Comparison of ENCODE assay signal across 8 cellular contexts in genomic region chr9:36248061-36248460, GRCh38. TPM values are rescaled to one million over a fixed set of nuclear protein-coding genes. Genes with fewer than 3 reads are reported as not detected.
DNase-seq lines count a peak whose midpoint lies in the region; ATAC-seq and TF ChIP-seq lines count a peak whose summit lies in the region.
"Not testable (repeated sequence)": the region's sequence is repeated elsewhere in the genome, so short reads cannot be mapped to it uniquely, and the experiment has no call there.

No MANE protein-coding gene starts in this region.

- H3K9me2 ChIP-seq in OCI-LY7 (ENCODE audit: insufficient read depth, low read length), result not testable (repeated sequence)

- not testable (repeated sequence) for H3K9me3 ChIP-seq in OCI-LY7 (ENCODE audit: low read length)

- H2AFZ ChIP-seq in OCI-LY7 (ENCODE audit: low read length), result not testable (repeated sequence)

- peak; percentile 32 for DNase-seq in GM20000 (ENCODE audit: low spot score)
- peak; percentile 2 for DNase-seq in NCI-H1048 (lab: John Stamatoyannopoulos, UW)
- peak; percentile 46 for DNase-seq in OCI-LY7 (ENCODE audit: low spot score)
- DNase-seq in activated T-cell treated with anti-CD3 and anti-CD28 coated beads, Interleukin-2, amount 50 U/mL, for 72 hours; left colon: not testable (repeated sequence)
- DNase-seq in epithelial cell of esophagus (ENCODE audit: low read depth), result peak; percentile 71
- DNase-seq in skeletal muscle cell (ENCODE audit: low read depth), result peak; percentile 2

- intact Hi-C loops in OCI-LY7 (cut with micrococcal nuclease; ENCODE audit: unreplicated experiment); left colon (cut with DNase I, micrococcal nuclease): not testable (repeated sequence)

- POLR2A ChIA-PET in OCI-LY7 (lab: Charles Lee), result interaction anchor here (0.5 to 1.4 kb wide), 7 partner anchors 10 to 1284 kb away, joined by 3 to 8 read pairs (median 5); partner anchors contain the start of gene GNE

- not testable (repeated sequence) for H3K27ac Mint-ChIP-seq in activated T-cell treated with anti-CD3 and anti-CD28 coated beads, Interleukin-2, amount 50 U/mL, for 72 hours

- not testable (repeated sequence) for H4K20me1 ChIP-seq in OCI-LY7 (ENCODE audit: insufficient read depth, low read length)

- not testable (repeated sequence) for BruUV-seq in OCI-LY7 (replicated peaks; lab: Mats Ljungman, UMichigan)

- not testable (repeated sequence) for H3K4me3 Mint-ChIP-seq in activated T-cell treated with anti-CD3 and anti-CD28 coated beads, Interleukin-2, amount 50 U/mL, for 72 hours

- H3K9me3 Mint-ChIP-seq in activated T-cell treated with anti-CD3 and anti-CD28 coated beads, Interleukin-2, amount 50 U/mL, for 72 hours, result not testable (repeated sequence)

- not testable (repeated sequence) for H3K4me1 Mint-ChIP-seq in activated T-cell treated with anti-CD3 and anti-CD28 coated beads, Interleukin-2, amount 50 U/mL, for 72 hours (ENCODE audit: low read depth)

- ATAC-seq in activated T-cell treated with anti-CD3 and anti-CD28 coated beads, Interleukin-2, amount 50 U/mL, for 72 hours (replicated peaks in 1 of 2), result peak; percentile 38 to 60
- ATAC-seq in left colon, result peak; percentile 82

- not testable (repeated sequence) for H3K36me3 Mint-ChIP-seq in activated T-cell treated with anti-CD3 and anti-CD28 coated beads, Interleukin-2, amount 50 U/mL, for 72 hours (ENCODE audit: insufficient read depth in 2 of 2)

- TF ChIP-seq CTCF in C4-2B (conservative IDR thresholded peaks at IDR 0.05), result peak; percentile 66
- TF ChIP-seq CTCF in GM20000 (IDR thresholded peaks at IDR 0.05; ENCODE audit: extremely low read depth, missing control alignments), result not testable (repeated sequence)
- TF ChIP-seq CTCF in OCI-LY7 (conservative IDR thresholded peaks at IDR 0.05; ENCODE audit: low read length), result peak; percentile 66
- TF ChIP-seq CTCF in epithelial cell of esophagus (IDR thresholded peaks at IDR 0.05; ENCODE audit: insufficient read depth, low read depth, low read length, missing control alignments), result peak; percentile 13

- H3K4me2 ChIP-seq in OCI-LY7 (ENCODE audit: low read length), result not testable (repeated sequence)

- not testable (repeated sequence) for H3K27ac ChIP-seq in C4-2B; OCI-LY7 (ENCODE audit: low read depth, low read length, poor library complexity, severe bottlenecking)

- not testable (repeated sequence) for H3K4me3 ChIP-seq in OCI-LY7 (ENCODE audit: low read depth, low read length, poor library complexity, severe bottlenecking); epithelial cell of esophagus (ENCODE audit: low read length); skeletal muscle cell (ENCODE audit: low read depth, low read length)

- H3K36me3 ChIP-seq in OCI-LY7 (ENCODE audit: insufficient read depth, low read length), result peaks cover 29% of the 10 kb centered on the region

- not testable (repeated sequence) for H3K4me1 ChIP-seq in OCI-LY7 (ENCODE audit: insufficient read depth, low read length, poor library complexity, severe bottlenecking)

- H3K27me3 Mint-ChIP-seq in activated T-cell treated with anti-CD3 and anti-CD28 coated beads, Interleukin-2, amount 50 U/mL, for 72 hours (ENCODE audit: low read depth), result not testable (repeated sequence)

- H3K79me2 ChIP-seq in OCI-LY7 (ENCODE audit: insufficient read depth, low read depth, low read length), result not testable (repeated sequence)

- CTCF ChIA-PET in OCI-LY7 (lab: Charles Lee; ENCODE audit: unreplicated experiment), result interaction anchor here (0.9 kb wide), 1 partner anchor 11 kb away, joined by 3 read pairs; no protein-coding TSS in a partner anchor

RNA-seq across cellular contexts. Expression of gene GNE, which starts 10.2 kb away (rescaled TPM):
- total RNA-seq in OCI-LY7 (2014; rRNA removed; shearing (Covaris generic)), result 12.9 and 15.5 TPM in 2 replicates
- 27.7 and 28.4 TPM in 2 replicates for total RNA-seq in OCI-LY7 (2022)
- 10 to 100 TPM; 19.1 to 19.5 TPM for total RNA-seq in activated T-cell treated with anti-CD3 and anti-CD28 coated beads, Interleukin-2, amount 50 U/mL, for 72 hours
- total RNA-seq in left colon, result 100 to 1,000 TPM in 1 of 2 donors, 10 to 100 TPM in 1; 94.0 to 196 TPM

RNA-seq across cellular contexts. Expression of gene CLTA, which starts 57.3 kb away (rescaled TPM):
- total RNA-seq in OCI-LY7 (2014; rRNA removed; shearing (Covaris generic)), result 150 and 176 TPM in 2 replicates
- total RNA-seq in OCI-LY7 (2022) (161 and 171 TPM in 2 replicates), left colon (100 to 1,000 TPM; 200 to 205 TPM)
- total RNA-seq in activated T-cell treated with anti-CD3 and anti-CD28 coated beads, Interleukin-2, amount 50 U/mL, for 72 hours, result 10 to 100 TPM; 86.8 to 91.6 TPM
